In the genomic region with DNA sequence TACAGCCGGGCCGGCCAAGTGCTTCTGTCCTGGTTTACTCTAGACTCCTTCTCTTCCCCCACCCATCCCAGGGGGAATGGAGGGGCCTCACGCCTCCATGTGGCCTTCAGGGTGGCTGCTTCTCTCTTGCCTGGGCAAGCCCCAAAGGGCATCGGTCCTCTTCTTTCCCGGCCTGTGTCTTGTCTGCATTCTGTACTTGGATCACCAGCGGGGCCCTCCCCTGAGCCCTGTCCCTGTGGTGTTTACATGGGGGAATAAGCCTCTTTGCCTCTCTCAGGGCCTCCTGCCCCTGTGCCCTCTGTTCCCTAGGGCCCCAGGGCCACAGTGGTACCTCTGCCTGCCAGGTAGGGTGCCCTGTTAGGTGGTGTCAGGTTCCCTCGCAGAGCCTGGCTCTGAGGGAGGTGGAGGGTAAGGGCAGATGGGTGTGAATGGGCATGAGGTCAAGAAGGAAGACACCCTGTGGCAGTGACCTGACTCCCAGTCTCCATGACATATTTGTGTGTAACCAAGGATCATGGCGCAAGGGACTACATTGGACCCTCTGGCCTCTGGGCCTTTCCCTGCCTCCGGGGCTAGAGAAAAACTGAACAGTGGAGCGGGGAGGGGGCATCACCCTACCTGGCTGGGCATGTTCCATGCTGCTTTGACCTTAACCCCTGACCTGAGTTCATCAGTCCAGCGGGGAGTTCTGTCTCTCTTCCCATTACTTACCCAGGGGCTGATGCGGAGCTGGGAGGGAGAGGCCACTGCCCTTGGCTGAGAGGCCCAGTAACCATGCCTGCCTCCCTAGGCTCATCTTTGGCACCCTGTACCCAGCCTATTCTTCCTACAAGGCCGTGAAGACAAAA, we compare ENCODE assay signal across 1 cellular context.
TF ChIP-seq lines count a peak whose summit lies in the region.

No MANE protein-coding gene starts in this region.

TF ChIP-seq in HepG2, 621 proteins besides CTCF, POLR2A, EP300 and RAD21 (continued from another document and continues in another):
- peak; percentile 52 for TF ChIP-seq THAP9 (CRISPR knock-in tag; IDR thresholded peaks at IDR 0.05; ENCODE audit: borderline replicate concordance)
- TF ChIP-seq, protein P1, sequence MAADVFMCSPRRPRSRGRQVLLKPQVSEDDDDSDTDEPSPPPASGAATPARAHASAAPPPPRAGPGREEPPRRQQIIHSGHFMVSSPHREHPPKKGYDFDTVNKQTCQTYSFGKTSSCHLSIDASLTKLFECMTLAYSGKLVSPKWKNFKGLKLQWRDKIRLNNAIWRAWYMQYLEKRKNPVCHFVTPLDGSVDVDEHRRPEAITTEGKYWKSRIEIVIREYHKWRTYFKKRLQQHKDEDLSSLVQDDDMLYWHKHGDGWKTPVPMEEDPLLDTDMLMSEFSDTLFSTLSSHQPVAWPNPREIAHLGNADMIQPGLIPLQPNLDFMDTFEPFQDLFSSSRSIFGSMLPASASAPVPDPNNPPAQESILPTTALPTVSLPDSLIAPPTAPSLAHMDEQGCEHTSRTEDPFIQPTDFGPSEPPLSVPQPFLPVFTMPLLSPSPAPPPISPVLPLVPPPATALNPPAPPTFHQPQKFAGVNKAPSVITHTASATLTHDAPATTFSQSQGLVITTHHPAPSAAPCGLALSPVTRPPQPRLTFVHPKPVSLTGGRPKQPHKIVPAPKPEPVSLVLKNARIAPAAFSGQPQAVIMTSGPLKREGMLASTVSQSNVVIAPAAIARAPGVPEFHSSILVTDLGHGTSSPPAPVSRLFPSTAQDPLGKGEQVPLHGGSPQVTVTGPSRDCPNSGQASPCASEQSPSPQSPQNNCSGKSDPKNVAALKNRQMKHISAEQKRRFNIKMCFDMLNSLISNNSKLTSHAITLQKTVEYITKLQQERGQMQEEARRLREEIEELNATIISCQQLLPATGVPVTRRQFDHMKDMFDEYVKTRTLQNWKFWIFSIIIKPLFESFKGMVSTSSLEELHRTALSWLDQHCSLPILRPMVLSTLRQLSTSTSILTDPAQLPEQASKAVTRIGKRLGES (CRISPR knock-in tag; IDR thresholded peaks at IDR 0.05; ENCODE audit: borderline replicate concordance): no peak
- TF ChIP-seq ZNF710 (CRISPR knock-in tag; IDR thresholded peaks at IDR 0.05; ENCODE audit: borderline replicate concordance): no peak
- TF ChIP-seq ZNF547 (CRISPR knock-in tag; IDR thresholded peaks at IDR 0.05): 0 out of 2 replicates have a peak, but pooled peaks have one; percentile 65
- no peak for TF ChIP-seq KMT2B (CRISPR knock-in tag; IDR thresholded peaks at IDR 0.05)
- no peak for TF ChIP-seq ZNF570 (CRISPR knock-in tag; IDR thresholded peaks at IDR 0.05; ENCODE audit: borderline replicate concordance)
- no peak for TF ChIP-seq TMF1 (CRISPR knock-in tag; IDR thresholded peaks at IDR 0.05; ENCODE audit: low read depth)
- no peak for TF ChIP-seq NAIF1 (CRISPR knock-in tag; IDR thresholded peaks at IDR 0.05; ENCODE audit: borderline replicate concordance)
- no peak for TF ChIP-seq ZFP36L1 (CRISPR knock-in tag; IDR thresholded peaks at IDR 0.05)
- TF ChIP-seq ZNF883 (CRISPR knock-in tag; IDR thresholded peaks at IDR 0.05; ENCODE audit: not compliant biosample characterization): peak; percentile 52
- TF ChIP-seq, protein P2, sequence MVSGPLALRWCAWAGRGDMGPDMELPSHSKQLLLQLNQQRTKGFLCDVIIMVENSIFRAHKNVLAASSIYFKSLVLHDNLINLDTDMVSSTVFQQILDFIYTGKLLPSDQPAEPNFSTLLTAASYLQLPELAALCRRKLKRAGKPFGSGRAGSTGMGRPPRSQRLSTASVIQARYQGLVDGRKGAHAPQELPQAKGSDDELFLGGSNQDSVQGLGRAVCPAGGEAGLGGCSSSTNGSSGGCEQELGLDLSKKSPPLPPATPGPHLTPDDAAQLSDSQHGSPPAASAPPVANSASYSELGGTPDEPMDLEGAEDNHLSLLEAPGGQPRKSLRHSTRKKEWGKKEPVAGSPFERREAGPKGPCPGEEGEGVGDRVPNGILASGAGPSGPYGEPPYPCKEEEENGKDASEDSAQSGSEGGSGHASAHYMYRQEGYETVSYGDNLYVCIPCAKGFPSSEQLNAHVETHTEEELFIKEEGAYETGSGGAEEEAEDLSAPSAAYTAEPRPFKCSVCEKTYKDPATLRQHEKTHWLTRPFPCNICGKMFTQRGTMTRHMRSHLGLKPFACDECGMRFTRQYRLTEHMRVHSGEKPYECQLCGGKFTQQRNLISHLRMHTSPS (CRISPR knock-in tag; IDR thresholded peaks at IDR 0.05; ENCODE audit: low read depth): peak; percentile 75; the same call in 1 of the 2 replicates
- 0 out of 2 replicates have a peak, but pooled peaks have one; percentile 69 for TF ChIP-seq ZNF451 (CRISPR knock-in tag; IDR thresholded peaks at IDR 0.05)
- TF ChIP-seq NFE2L1 (CRISPR knock-in tag; IDR thresholded peaks at IDR 0.05; ENCODE audit: borderline replicate concordance): no peak
- TF ChIP-seq, protein P3, sequence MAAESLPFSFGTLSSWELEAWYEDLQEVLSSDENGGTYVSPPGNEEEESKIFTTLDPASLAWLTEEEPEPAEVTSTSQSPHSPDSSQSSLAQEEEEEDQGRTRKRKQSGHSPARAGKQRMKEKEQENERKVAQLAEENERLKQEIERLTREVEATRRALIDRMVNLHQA (CRISPR knock-in tag; IDR thresholded peaks at IDR 0.05): no peak
- TF ChIP-seq, protein P4, sequence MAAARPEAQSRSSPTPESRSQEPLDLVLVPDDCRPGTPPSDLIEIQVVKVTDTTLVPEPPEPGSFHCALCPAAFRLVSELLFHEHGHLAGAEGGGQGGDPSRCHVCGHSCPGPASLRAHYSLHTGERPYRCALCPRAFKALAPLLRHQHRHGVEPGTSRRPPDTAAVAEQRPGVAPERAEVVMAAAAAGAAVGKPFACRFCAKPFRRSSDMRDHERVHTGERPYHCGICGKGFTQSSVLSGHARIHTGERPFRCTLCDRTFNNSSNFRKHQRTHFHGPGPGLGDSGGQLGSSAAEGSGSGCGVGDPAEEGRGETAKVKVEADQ (CRISPR knock-in tag; IDR thresholded peaks at IDR 0.05; ENCODE audit: borderline replicate concordance): 0 out of 2 replicates have a peak, but pooled peaks have one; percentile 30
- TF ChIP-seq SMARCE1 (IDR thresholded peaks at IDR 0.05; ENCODE audit: borderline replicate concordance): no peak
- 0 out of 2 replicates have a peak, but pooled peaks have one; percentile 17 for TF ChIP-seq GMEB1 (CRISPR knock-in tag; IDR thresholded peaks at IDR 0.05; ENCODE audit: borderline replicate concordance)
- TF ChIP-seq MXD4 (CRISPR knock-in tag; IDR thresholded peaks at IDR 0.05): 0 out of 2 replicates have a peak, but pooled peaks have one; percentile 9
- TF ChIP-seq KMT2A (CRISPR knock-in tag; IDR thresholded peaks at IDR 0.05): no peak
- 0 out of 2 replicates have a peak, but pooled peaks have one; percentile 8 for TF ChIP-seq ZNF556 (CRISPR knock-in tag; IDR thresholded peaks at IDR 0.05; ENCODE audit: borderline replicate concordance)
- no peak for TF ChIP-seq ZNF383 (CRISPR knock-in tag; IDR thresholded peaks at IDR 0.05; ENCODE audit: borderline replicate concordance)
- TF ChIP-seq FOXO4 (CRISPR knock-in tag; conservative IDR thresholded peaks at IDR 0.05): no peak
- no peak for TF ChIP-seq FOXA1 (IDR thresholded peaks at IDR 0.05)
- TF ChIP-seq FOXA1 (CRISPR knock-in tag; IDR thresholded peaks at IDR 0.05): 0 out of 2 replicates have a peak, but pooled peaks have one; percentile 8
- no peak for TF ChIP-seq ZNF430 (CRISPR knock-in tag; IDR thresholded peaks at IDR 0.05)
- TF ChIP-seq ISL2 (CRISPR knock-in tag; IDR thresholded peaks at IDR 0.05): no peak
- TF ChIP-seq ZFX (CRISPR knock-in tag; IDR thresholded peaks at IDR 0.05; ENCODE audit: low read depth): no peak
- 0 out of 2 replicates have a peak, but pooled peaks have one; percentile 75 for TF ChIP-seq CREBL2 (CRISPR knock-in tag; IDR thresholded peaks at IDR 0.05; ENCODE audit: borderline replicate concordance)
- no peak for TF ChIP-seq KDM6A (CRISPR knock-in tag; IDR thresholded peaks at IDR 0.05; ENCODE audit: low read depth)
- TF ChIP-seq, protein P5, sequence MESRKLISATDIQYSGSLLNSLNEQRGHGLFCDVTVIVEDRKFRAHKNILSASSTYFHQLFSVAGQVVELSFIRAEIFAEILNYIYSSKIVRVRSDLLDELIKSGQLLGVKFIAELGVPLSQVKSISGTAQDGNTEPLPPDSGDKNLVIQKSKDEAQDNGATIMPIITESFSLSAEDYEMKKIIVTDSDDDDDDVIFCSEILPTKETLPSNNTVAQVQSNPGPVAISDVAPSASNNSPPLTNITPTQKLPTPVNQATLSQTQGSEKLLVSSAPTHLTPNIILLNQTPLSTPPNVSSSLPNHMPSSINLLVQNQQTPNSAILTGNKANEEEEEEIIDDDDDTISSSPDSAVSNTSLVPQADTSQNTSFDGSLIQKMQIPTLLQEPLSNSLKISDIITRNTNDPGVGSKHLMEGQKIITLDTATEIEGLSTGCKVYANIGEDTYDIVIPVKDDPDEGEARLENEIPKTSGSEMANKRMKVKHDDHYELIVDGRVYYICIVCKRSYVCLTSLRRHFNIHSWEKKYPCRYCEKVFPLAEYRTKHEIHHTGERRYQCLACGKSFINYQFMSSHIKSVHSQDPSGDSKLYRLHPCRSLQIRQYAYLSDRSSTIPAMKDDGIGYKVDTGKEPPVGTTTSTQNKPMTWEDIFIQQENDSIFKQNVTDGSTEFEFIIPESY (CRISPR knock-in tag; IDR thresholded peaks at IDR 0.05): 0 out of 2 replicates have a peak, but pooled peaks have one; percentile 8
- TF ChIP-seq CENPBD1 (CRISPR knock-in tag; IDR thresholded peaks at IDR 0.05; ENCODE audit: borderline replicate concordance, low read depth): no peak
- TF ChIP-seq ATM (IDR thresholded peaks at IDR 0.05; ENCODE audit: borderline replicate concordance): no peak
- TF ChIP-seq PREB (CRISPR knock-in tag; IDR thresholded peaks at IDR 0.05): no peak
- TF ChIP-seq ZFP41 (CRISPR knock-in tag; IDR thresholded peaks at IDR 0.05; ENCODE audit: borderline replicate concordance): no peak
